In the genomic region with DNA sequence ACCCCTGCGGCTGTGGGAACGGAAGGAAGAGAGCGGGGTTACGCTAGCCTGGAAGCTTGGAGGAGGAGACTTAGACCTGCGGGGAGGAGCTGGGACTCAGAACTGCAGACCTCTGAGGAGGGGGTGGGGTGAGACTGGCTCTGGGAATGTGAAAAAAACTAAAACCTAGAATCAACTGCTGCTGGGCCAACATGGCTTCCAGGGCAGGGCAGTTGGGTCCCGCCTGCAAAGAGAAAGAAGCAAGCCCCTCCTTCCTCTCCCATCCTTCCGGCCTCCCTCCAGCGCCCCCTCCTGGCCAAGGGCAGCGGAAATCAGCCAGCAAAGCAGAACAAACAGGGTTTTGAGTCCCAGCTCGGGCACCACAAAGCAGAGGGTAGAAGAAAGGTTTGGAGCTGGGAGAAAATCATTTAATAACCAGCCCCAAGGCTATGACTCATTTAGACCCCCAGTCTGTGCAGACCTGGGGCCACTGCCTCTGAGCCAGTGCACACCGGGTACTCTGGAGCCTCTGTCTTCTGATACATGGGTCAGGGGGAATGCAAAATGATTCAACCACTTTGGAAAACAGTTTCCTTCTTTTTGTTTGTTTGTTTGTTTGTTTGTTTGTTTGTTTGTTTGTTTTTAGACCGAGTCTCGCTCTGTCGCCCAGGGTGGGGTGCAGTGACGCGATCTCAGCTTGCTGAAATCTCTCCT, we compare ENCODE assay signal across 9 cellular contexts. TPM values are rescaled to one million over a fixed set of nuclear protein-coding genes. Genes with fewer than 3 reads are reported as not detected.
DNase-seq lines count a peak whose midpoint lies in the region; ATAC-seq, FAIRE-seq and TF ChIP-seq lines count a peak whose summit lies in the region.
"Had no signal": no experiment of that assay in that cellular context is flagged by ENCODE, and none has a peak within 500 bp of the region (broad histone marks: within the 10 kb centered on the region; RNA-seq: fewer than 3 reads in every experiment).

No MANE protein-coding gene starts in this region.

- H3F3A ChIP-seq in DOHH2 (ENCODE audit: control insufficient read depth, insufficient read depth): peaks cover 14% of the 10 kb centered on the region

- in situ Hi-C loops in KBM-7 (cut with MboI; ENCODE audit: low pct_unique_long_range_greater_than_20kb, low sequenced_read_pairs): no loop called here

- no peak overlapping the region; the same call in 1 of the 2 replicates for H3K4me3 ChIP-seq in DOHH2 (ENCODE audit: low read length)
- H3K4me3 ChIP-seq in kidney (ENCODE audit: low read length in 2 of 2): no peak overlapping the region

- TF ChIP-seq CTCF in DOHH2 (IDR thresholded peaks at IDR 0.05; ENCODE audit: low read depth, low read length, poor library complexity, severe bottlenecking) (peak; percentile 93), kidney (IDR thresholded peaks at IDR 0.05; ENCODE audit: borderline replicate concordance, extremely low read depth, insufficient read depth) (peak; percentile 35)

- no peak for FAIRE-seq in kidney (lab: Jason Lieb, UNC)

- H3K27me3 ChIP-seq in DOHH2 (ENCODE audit: control insufficient read depth, low read length): no peaks in the 10 kb centered on the region

- DNase-seq in KBM-7 (peak; percentile 91), T-helper 9 cell (peak; percentile 90), anterior cingulate cortex (lab: John Stamatoyannopoulos, UW) (peak in 33 of 58 donors; percentile 1 to 47 (median 15)), kidney (peak; percentile 88), DMS79 (lab: John Stamatoyannopoulos, UW) (no peak)
- peak; percentile 91 for DNase-seq in stimulated activated CD4-positive, alpha-beta T cell treated with anti-CD3 and anti-CD28 coated beads, Interleukin-4, amount 100 ng/mL, for 1 hour

- peak overlapping the region; percentile 36; the same call in 1 of the 2 replicates for H3K4me2 ChIP-seq in DOHH2 (ENCODE audit: low read length)

- intact Hi-C loops in kidney (cut with DNase I): no loop called here

- H3K36me3 ChIP-seq in DOHH2 (ENCODE audit: control insufficient read depth, low read length) (no peaks in the 10 kb centered on the region), kidney (ENCODE audit: control insufficient read depth in 1 of 2, insufficient read depth in 2 of 2, low read length in 2 of 2) (no peaks in the 10 kb centered on the region)

- H3K9me2 ChIP-seq in DOHH2 (replicated peaks; ENCODE audit: control insufficient read depth, low read length): no peaks in the 10 kb centered on the region

- H3K4me1 ChIP-seq in DOHH2 (ENCODE audit: control insufficient read depth, low read length): peaks cover 39% of the 10 kb centered on the region
- H3K4me1 ChIP-seq in kidney (ENCODE audit: control insufficient read depth in 1 of 2, insufficient read depth in 1 of 2, low read depth in 1 of 2, low read length in 2 of 2): no peaks in the 10 kb centered on the region

- ATAC-seq in HG02763 (IDR thresholded peaks at IDR 0.05; ENCODE audit: unreplicated experiment): no peak

- H3K9ac ChIP-seq in kidney (ENCODE audit: low read length in 2 of 2): no peak overlapping the region

- no peak overlapping the region for H3K27ac ChIP-seq in DOHH2 (ENCODE audit: low read depth, low read length)
- H3K27ac ChIP-seq in kidney (ENCODE audit: low read depth in 2 of 2, low read length in 2 of 2): no peak overlapping the region

- H3K9me3 ChIP-seq in DOHH2 (ENCODE audit: control insufficient read depth, insufficient read depth, low read length): peaks cover 9% of the 10 kb centered on the region; the same call in 1 of the 2 replicates
- no peaks in the 10 kb centered on the region for H3K9me3 ChIP-seq in kidney (ENCODE audit: control insufficient read depth in 1 of 2, low read length in 2 of 2)

- no peaks in the 10 kb centered on the region for H3K79me2 ChIP-seq in DOHH2 (ENCODE audit: control insufficient read depth, low read length)

- H4K20me1 ChIP-seq in DOHH2 (ENCODE audit: control insufficient read depth, insufficient read depth, low read depth, low read length): no peaks in the 10 kb centered on the region

RNA-seq across cellular contexts. Expression of a gene that starts 7.3 kb away (rescaled TPM):
- total RNA-seq in kidney: 19.4 TPM
- polyA plus RNA-seq in kidney (ENCODE audit: insufficient read depth, low read depth, low replicate concordance): 4.7 TPM

RNA-seq across cellular contexts. Expression of a gene that starts 36.7 kb away (rescaled TPM):
- 2.1 TPM for total RNA-seq in kidney
- 400 TPM for polyA plus RNA-seq in kidney (ENCODE audit: insufficient read depth, low read depth, low replicate concordance)
- polyA plus RNA-seq: esophagus had no signal

RNA-seq across cellular contexts. Expression of a gene that starts 59.9 kb away (rescaled TPM):
- 11.4 TPM for total RNA-seq in kidney
- 1.0 TPM for polyA plus RNA-seq in kidney (ENCODE audit: insufficient read depth, low read depth, low replicate concordance)
